1 cellular context compared by ENCODE assay signal in the genomic region with DNA sequence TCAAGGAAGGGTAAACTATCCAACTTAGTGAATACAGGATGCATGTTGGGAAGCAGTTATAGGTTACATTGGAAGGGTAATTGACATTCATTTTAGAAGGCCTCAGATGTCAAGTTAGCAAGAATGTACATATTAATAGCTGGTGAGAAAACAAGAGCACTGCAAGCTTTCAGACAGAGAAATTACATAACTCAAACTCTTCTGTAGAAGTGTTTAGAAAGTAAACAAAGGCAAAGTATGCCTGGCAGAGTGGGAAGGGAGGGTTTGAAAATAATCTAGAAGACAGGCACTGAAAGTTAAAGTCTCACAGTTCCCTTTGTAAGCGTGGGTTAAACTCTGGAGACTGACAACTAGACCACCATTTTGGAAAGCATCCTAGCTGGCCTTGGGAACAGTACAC.
TF ChIP-seq lines count a peak whose summit lies in the region.

No MANE protein-coding gene starts in this region.

TF ChIP-seq in GM23338, 12 proteins besides CTCF, POLR2A, EP300 and RAD21 (continued from another document):
- TF ChIP-seq, protein P1, sequence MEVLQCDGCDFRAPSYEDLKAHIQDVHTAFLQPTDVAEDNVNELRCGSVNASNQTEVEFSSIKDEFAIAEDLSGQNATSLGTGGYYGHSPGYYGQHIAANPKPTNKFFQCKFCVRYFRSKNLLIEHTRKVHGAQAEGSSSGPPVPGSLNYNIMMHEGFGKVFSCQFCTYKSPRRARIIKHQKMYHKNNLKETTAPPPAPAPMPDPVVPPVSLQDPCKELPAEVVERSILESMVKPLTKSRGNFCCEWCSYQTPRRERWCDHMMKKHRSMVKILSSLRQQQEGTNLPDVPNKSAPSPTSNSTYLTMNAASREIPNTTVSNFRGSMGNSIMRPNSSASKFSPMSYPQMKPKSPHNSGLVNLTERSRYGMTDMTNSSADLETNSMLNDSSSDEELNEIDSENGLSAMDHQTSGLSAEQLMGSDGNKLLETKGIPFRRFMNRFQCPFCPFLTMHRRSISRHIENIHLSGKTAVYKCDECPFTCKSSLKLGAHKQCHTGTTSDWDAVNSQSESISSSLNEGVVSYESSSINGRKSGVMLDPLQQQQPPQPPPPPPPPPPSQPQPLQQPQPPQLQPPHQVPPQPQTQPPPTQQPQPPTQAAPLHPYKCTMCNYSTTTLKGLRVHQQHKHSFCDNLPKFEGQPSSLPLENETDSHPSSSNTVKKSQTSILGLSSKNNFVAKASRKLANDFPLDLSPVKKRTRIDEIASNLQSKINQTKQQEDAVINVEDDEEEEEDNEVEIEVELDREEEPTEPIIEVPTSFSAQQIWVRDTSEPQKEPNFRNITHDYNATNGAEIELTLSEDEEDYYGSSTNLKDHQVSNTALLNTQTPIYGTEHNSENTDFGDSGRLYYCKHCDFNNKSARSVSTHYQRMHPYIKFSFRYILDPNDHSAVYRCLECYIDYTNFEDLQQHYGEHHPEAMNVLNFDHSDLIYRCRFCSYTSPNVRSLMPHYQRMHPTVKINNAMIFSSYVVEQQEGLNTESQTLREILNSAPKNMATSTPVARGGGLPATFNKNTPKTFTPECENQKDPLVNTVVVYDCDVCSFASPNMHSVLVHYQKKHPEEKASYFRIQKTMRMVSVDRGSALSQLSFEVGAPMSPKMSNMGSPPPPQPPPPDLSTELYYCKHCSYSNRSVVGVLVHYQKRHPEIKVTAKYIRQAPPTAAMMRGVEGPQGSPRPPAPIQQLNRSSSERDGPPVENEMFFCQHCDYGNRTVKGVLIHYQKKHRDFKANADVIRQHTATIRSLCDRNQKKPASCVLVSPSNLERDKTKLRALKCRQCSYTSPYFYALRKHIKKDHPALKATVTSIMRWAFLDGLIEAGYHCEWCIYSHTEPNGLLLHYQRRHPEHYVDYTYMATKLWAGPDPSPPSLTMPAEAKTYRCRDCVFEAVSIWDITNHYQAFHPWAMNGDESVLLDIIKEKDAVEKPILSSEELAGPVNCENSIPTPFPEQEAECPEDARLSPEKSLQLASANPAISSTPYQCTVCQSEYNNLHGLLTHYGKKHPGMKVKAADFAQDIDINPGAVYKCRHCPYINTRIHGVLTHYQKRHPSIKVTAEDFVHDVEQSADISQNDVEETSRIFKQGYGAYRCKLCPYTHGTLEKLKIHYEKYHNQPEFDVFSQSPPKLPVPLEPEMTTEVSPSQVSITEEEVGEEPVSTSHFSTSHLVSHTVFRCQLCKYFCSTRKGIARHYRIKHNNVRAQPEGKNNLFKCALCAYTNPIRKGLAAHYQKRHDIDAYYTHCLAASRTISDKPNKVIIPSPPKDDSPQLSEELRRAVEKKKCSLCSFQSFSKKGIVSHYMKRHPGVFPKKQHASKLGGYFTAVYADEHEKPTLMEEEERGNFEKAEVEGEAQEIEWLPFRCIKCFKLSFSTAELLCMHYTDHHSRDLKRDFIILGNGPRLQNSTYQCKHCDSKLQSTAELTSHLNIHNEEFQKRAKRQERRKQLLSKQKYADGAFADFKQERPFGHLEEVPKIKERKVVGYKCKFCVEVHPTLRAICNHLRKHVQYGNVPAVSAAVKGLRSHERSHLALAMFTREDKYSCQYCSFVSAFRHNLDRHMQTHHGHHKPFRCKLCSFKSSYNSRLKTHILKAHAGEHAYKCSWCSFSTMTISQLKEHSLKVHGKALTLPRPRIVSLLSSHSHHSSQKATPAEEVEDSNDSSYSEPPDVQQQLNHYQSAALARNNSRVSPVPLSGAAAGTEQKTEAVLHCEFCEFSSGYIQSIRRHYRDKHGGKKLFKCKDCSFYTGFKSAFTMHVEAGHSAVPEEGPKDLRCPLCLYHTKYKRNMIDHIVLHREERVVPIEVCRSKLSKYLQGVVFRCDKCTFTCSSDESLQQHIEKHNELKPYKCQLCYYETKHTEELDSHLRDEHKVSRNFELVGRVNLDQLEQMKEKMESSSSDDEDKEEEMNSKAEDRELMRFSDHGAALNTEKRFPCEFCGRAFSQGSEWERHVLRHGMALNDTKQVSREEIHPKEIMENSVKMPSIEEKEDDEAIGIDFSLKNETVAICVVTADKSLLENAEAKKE (CRISPR knock-in tag; IDR thresholded peaks at IDR 0.05) = no peak
- TF ChIP-seq, protein P2, sequence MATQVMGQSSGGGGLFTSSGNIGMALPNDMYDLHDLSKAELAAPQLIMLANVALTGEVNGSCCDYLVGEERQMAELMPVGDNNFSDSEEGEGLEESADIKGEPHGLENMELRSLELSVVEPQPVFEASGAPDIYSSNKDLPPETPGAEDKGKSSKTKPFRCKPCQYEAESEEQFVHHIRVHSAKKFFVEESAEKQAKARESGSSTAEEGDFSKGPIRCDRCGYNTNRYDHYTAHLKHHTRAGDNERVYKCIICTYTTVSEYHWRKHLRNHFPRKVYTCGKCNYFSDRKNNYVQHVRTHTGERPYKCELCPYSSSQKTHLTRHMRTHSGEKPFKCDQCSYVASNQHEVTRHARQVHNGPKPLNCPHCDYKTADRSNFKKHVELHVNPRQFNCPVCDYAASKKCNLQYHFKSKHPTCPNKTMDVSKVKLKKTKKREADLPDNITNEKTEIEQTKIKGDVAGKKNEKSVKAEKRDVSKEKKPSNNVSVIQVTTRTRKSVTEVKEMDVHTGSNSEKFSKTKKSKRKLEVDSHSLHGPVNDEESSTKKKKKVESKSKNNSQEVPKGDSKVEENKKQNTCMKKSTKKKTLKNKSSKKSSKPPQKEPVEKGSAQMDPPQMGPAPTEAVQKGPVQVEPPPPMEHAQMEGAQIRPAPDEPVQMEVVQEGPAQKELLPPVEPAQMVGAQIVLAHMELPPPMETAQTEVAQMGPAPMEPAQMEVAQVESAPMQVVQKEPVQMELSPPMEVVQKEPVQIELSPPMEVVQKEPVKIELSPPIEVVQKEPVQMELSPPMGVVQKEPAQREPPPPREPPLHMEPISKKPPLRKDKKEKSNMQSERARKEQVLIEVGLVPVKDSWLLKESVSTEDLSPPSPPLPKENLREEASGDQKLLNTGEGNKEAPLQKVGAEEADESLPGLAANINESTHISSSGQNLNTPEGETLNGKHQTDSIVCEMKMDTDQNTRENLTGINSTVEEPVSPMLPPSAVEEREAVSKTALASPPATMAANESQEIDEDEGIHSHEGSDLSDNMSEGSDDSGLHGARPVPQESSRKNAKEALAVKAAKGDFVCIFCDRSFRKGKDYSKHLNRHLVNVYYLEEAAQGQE (IDR thresholded peaks at IDR 0.05; ENCODE audit: unreplicated experiment) = no peak
- TF ChIP-seq CREB1 (CRISPR knock-in tag; IDR thresholded peaks at IDR 0.05; ENCODE audit: low read depth) (no peak), JUNB (IDR thresholded peaks at IDR 0.05; ENCODE audit: unreplicated experiment) (no peak), EZH2 (IDR thresholded peaks at IDR 0.05; ENCODE audit: low read depth, unreplicated experiment) (no peak)
